15 cellular contexts compared by ENCODE assay signal in the genomic region with DNA sequence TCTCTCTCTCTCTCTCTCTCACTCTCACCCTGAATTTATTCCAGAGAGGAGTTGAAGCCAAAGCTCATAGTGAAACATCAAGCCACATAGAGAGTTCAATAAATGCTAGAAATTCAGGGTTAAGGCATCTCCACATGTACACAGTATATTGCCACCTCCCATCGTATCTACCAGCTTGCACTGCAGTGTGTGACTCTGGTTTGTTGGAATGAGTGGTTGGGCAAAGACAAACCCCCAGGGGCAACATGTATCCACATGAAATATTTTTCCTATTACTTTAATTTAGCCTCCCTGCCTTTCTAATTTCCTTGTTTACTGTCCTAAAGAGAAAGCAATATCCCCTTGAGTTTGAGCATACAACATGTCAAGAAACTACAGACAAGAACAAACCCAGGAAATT.
"Had no signal": no experiment of that assay in that cellular context is flagged by ENCODE, and none has a peak within 500 bp of the region (broad histone marks: within the 10 kb centered on the region; RNA-seq: fewer than 3 reads in every experiment).

No MANE protein-coding gene starts in this region.

- H3K27me3 ChIP-seq: cardiac muscle cell, gastrocnemius medialis, stomach, upper lobe of left lung had no signal

- ATAC-seq: activated CD8-positive, alpha-beta memory T cell treated with anti-CD3 and anti-CD28 coated beads, Interleukin-2, amount 10 ng/mL, durations not matched to agents 7 days and 5 days; naive thymus-derived CD8-positive, alpha-beta T cell; WTC11 had no signal

- H3K27ac ChIP-seq: cardiac muscle cell, gastrocnemius medialis, psoas muscle, stomach, thoracic aorta, upper lobe of left lung had no signal

- DNase-seq: activated CD4-positive, alpha-beta memory T cell treated with anti-CD3 and anti-CD28 coated beads, Interleukin-2, amount 10 ng/mL, durations not matched to agents 7 days and 5 days; activated CD4-positive, alpha-beta T cell treated with anti-CD3 and anti-CD28 coated beads for 4 hours; activated CD8-positive, alpha-beta memory T cell treated with anti-CD3 and anti-CD28 coated beads, Interleukin-2, amount 10 ng/mL, durations not matched to agents 7 days and 5 days; amniotic stem cell; effector CD8-positive, alpha-beta T cell; head of caudate nucleus; naive thymus-derived CD8-positive, alpha-beta T cell; stomach; upper lobe of left lung had no signal

- H3K4me3 ChIP-seq: cardiac muscle cell, gastrocnemius medialis, psoas muscle, skin epidermis, stomach, upper lobe of left lung had no signal

- H3K4me1 ChIP-seq: gastrocnemius medialis, psoas muscle, stomach, upper lobe of left lung had no signal

- H3K9me3 ChIP-seq: gastrocnemius medialis, psoas muscle, stomach, thoracic aorta, upper lobe of left lung had no signal

- H3K36me3 ChIP-seq: cardiac muscle cell, gastrocnemius medialis, stomach, thoracic aorta, upper lobe of left lung had no signal
